Comparison of ENCODE assay signal across 20 cellular contexts in the genomic region with DNA sequence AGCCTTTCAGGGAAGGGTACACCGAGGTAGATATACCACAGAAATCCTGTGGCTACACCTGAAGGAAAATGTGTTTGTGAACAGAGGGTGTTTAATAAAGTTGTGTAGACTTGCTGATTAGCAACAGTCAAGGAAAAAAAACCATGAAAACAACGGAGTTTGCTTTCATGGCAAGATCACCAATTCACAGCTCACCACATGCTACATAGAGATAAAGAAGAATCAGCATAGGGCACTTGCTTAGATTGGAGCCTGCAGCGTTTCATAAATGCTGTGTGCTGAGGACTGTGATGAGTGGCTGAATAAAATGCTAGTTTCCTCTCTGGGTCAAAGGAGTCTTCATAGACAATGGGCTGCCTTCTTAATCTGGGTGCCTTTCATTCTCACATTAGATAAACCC.
"Had no signal": no experiment of that assay in that cellular context is flagged by ENCODE, and none has a peak within 500 bp of the region (broad histone marks: within the 10 kb centered on the region; RNA-seq: fewer than 3 reads in every experiment).

No MANE protein-coding gene starts in this region.

- H3K36me3 ChIP-seq: heart left ventricle, neutrophil, ovary, prostate gland, right atrium auricular region, thyroid gland had no signal

- H3K27me3 ChIP-seq: heart left ventricle, neutrophil, ovary, right atrium auricular region, thyroid gland had no signal

- H3K4me3 ChIP-seq: coronary artery, heart left ventricle, ovary, prostate gland, right atrium auricular region, thyroid gland had no signal

- H3K4me1 ChIP-seq: prostate gland, right atrium auricular region had no signal

- H3K9me3 ChIP-seq: heart left ventricle, neutrophil, ovary, prostate gland, right atrium auricular region, thyroid gland had no signal

- ATAC-seq: heart left ventricle; left cardiac atrium; naive thymus-derived CD4-positive, alpha-beta T cell; T-cell had no signal

- DNase-seq: activated B cell treated with CpG ODN at 0.5 μM for 24 hours; activated CD4-positive, alpha-beta T cell treated with anti-CD3 and anti-CD28 coated beads for 4 hours; activated CD4-positive, alpha-beta T cell treated with anti-CD3 and anti-CD28 coated beads, Interleukin-2, amount 50 U/mL, for 48 hours; activated naive CD4-positive, alpha-beta T cell treated with Interleukin-2 at 50 U/mL for 16 hours; activated naive CD8-positive, alpha-beta T cell treated with anti-CD3 and anti-CD28 coated beads for 36 hours; activated T-cell treated with anti-CD3 and anti-CD28 coated beads, Interleukin-2, amount 50 U/mL, for 48 hours; cerebellar nuclear complex; heart left ventricle; islet precursor cell; left cardiac atrium; naive thymus-derived CD4-positive, alpha-beta T cell; ovary; stimulated activated CD4-positive, alpha-beta T cell treated with anti-CD3 and anti-CD28 coated beads, Interleukin-12 subunit alpha, Interleukin-12 subunit beta, amount 100 ng/mL, for 4 hours; substantia nigra; T-cell; thyroid gland had no signal

- H3K27ac ChIP-seq: coronary artery, heart left ventricle, neutrophil, ovary, prostate gland, right atrium auricular region, thyroid gland had no signal
